Comparison of ENCODE assay signal across 21 cellular contexts in the genomic region with DNA sequence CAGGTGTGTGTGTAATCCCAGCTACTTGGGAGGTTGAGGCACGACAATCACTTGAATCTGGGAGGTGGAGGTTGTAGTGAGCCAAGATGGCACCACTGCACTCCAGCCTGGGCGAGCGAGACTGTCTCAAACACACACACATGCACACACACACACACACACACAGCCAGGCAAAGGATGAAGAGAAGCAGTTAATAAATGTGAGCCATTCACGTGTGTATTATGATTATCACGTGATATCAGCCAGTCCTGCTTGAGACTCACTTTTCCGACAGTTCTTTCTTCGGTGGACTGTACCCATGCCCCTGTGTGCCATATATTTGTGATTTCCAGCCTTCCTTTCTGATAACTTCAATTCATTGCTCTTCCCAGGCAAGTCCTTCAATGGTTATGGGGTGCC.
"Had no signal": no experiment of that assay in that cellular context is flagged by ENCODE, and none has a peak within 500 bp of the region (broad histone marks: within the 10 kb centered on the region; RNA-seq: fewer than 3 reads in every experiment).

No MANE protein-coding gene starts in this region.

- H3K9me3 ChIP-seq: pancreas, thyroid gland had no signal

- H3K27me3 ChIP-seq: thyroid gland had no signal

- H3K4me3 ChIP-seq: lung, pancreas, SK-N-MC, smooth muscle cell, thyroid gland had no signal

- H3K36me3 Mint-ChIP-seq: brain, mesothelial cell of epicardium had no signal

- H3K4me1 ChIP-seq: pancreas, thyroid gland had no signal

- H3K4me3 Mint-ChIP-seq: activated CD8-positive, alpha-beta T cell treated with anti-CD3 and anti-CD28 coated beads, Interleukin-2, amount 10 ng/mL, durations not matched to agents 7 days and 5 days; brain; endodermal cell; mesothelial cell of epicardium; neural crest cell; T-helper 2 cell treated with Interferon-gamma antibody and Interleukin-4, amounts not matched to agents 5 μg/mL and 100 μg/mL, for 36 hours had no signal

- H3K27me3 Mint-ChIP-seq: brain had no signal

- H3K27ac Mint-ChIP-seq: activated CD8-positive, alpha-beta T cell treated with anti-CD3 and anti-CD28 coated beads, Interleukin-2, amount 10 ng/mL, durations not matched to agents 7 days and 5 days; activated naive CD4-positive, alpha-beta T cell treated with anti-CD3 and anti-CD28 coated beads, Interleukin-2, amount 50 U/mL, for 72 hours; endodermal cell; mesothelial cell of epicardium; T-helper 2 cell treated with Interferon-gamma antibody and Interleukin-4, amounts not matched to agents 5 μg/mL and 100 μg/mL, for 36 hours had no signal

- H3K36me3 ChIP-seq: pancreas, thyroid gland had no signal

- H3K27ac ChIP-seq: epithelial cell of prostate, pancreas, SK-N-MC, thyroid gland had no signal

- ATAC-seq: activated CD8-positive, alpha-beta T cell treated with anti-CD3 and anti-CD28 coated beads, Interleukin-2, amount 10 ng/mL, durations not matched to agents 7 days and 5 days; activated naive CD4-positive, alpha-beta T cell treated with anti-CD3 and anti-CD28 coated beads, Interleukin-2, amount 50 U/mL, for 72 hours; pancreas; sciatic nerve had no signal

- H3K9me3 Mint-ChIP-seq: endodermal cell; mesothelial cell of epicardium; neural crest cell; T-helper 2 cell treated with Interferon-gamma antibody and Interleukin-4, amounts not matched to agents 5 μg/mL and 100 μg/mL, for 36 hours had no signal

- DNase-seq: activated CD4-positive, alpha-beta T cell treated with anti-CD3 and anti-CD28 coated beads for 48 hours; activated gamma-delta T cell; anterior cingulate cortex; central memory CD4-positive, alpha-beta T cell; endodermal cell; foreskin fibroblast; hippocampal formation; pancreas; stimulated activated CD4-positive, alpha-beta T cell treated with anti-CD3 and anti-CD28 coated beads, Interleukin-4, amount 100 ng/mL, for 1 hour; thyroid gland had no signal
